Comparison of ENCODE assay signal across 17 cellular contexts in genomic region chr3:186406669-186407635, GRCh38. TPM values are rescaled to one million over a fixed set of nuclear protein-coding genes. Genes with fewer than 3 reads are reported as not detected.
A peak's percentile ranks its signal among the peaks of the same experiment; 100 is the strongest.
DNase-seq lines count a peak whose midpoint lies in the region; ATAC-seq and TF ChIP-seq lines count a peak whose summit lies in the region.
"Had no signal": no experiment of that assay in that cellular context is flagged by ENCODE, and none has a peak within 500 bp of the region (broad histone marks: within the 10 kb centered on the region; RNA-seq: fewer than 3 reads in every experiment).

No MANE protein-coding gene starts in this region.

- H3K27me3 ChIP-seq in esophagus squamous epithelium: peaks cover 0 to 28% (median 0%) of the 10 kb centered on the region in 4 donors
- H3K27me3 ChIP-seq in mucosa of rectum (ENCODE audit: control insufficient read depth in 2 of 2, insufficient read depth in 2 of 2, low read length in 2 of 2): peaks cover 0 to 5% of the 10 kb centered on the region in 2 donors
- H3K27me3 ChIP-seq in skeletal muscle tissue (ENCODE audit: control insufficient read depth in 3 of 3, insufficient read depth in 3 of 3, low read length in 3 of 3): no peaks in the 10 kb centered on the region
- peaks cover 8% of the 10 kb centered on the region for H3K27me3 ChIP-seq in MG63
- H3K27me3 ChIP-seq: brain microvascular endothelial cell had no signal

- WGBS in esophagus squamous epithelium, 2 donors: 57 to 69% methylated on average over 14 of the region's 14 CpGs

- no peaks in the 10 kb centered on the region for H3K9me3 Mint-ChIP-seq in activated CD8-positive, alpha-beta T cell treated with anti-CD3 and anti-CD28 coated beads for 36 hours
- H3K9me3 Mint-ChIP-seq: activated naive CD4-positive, alpha-beta T cell treated with anti-CD3 and anti-CD28 coated beads, Interleukin-2, amount 50 U/mL, for 24 hours; activated T-cell treated with anti-CD3 and anti-CD28 coated beads, Interleukin-2, amount 50 U/mL, for 24 hours had no signal

- H3K27ac Mint-ChIP-seq in activated CD8-positive, alpha-beta T cell treated with anti-CD3 and anti-CD28 coated beads for 36 hours: no peak overlapping the region
- H3K27ac Mint-ChIP-seq: activated naive CD4-positive, alpha-beta T cell treated with anti-CD3 and anti-CD28 coated beads, Interleukin-2, amount 50 U/mL, for 24 hours; activated T-cell treated with anti-CD3 and anti-CD28 coated beads, Interleukin-2, amount 50 U/mL, for 24 hours; stimulated activated naive B cell treated with anti-CD40 and anti-IgM and Interleukin-4, amounts not matched to agents 10 μg/mL and 1 μg/mL and 100 μg/mL, for 72 hours had no signal

- peak; percentile 49 for DNase-seq in NCI-H446 treated with DMSO at 0.1 percent for 48 hours (lab: John Stamatoyannopoulos, UW)
- DNase-seq in esophagus squamous epithelium (lab: John Stamatoyannopoulos, UW): no peak
- DNase-seq in NCI-H226: no peak
- no peak for DNase-seq in NCI-H1417 treated with DMSO at 0.1 percent for 48 hours (lab: John Stamatoyannopoulos, UW)
- DNase-seq in activated CD8-positive, alpha-beta T cell treated with anti-CD3 and anti-CD28 coated beads for 36 hours: no peak
- DNase-seq in MG63: no peak
- DNase-seq: activated T-cell treated with anti-CD3 and anti-CD28 coated beads, Interleukin-2, amount 50 U/mL, for 24 hours; brain microvascular endothelial cell; effector CD8-positive, alpha-beta T cell; NCI-H1417; NK-92 treated with Interleukin-12 subunit alpha and Interleukin-12 subunit beta, amount 100 ng/mL, for 24 hours; stimulated activated CD4-positive, alpha-beta T cell treated with anti-CD3 and anti-CD28 coated beads, Interleukin-12 subunit alpha, Interleukin-12 subunit beta, amount 100 ng/mL, for 4 hours; stimulated activated naive B cell treated with anti-CD40 and anti-IgM and Interleukin-4, amounts not matched to agents 10 μg/mL and 1 μg/mL and 100 μg/mL, for 72 hours had no signal

- H3K27me3 Mint-ChIP-seq in activated CD8-positive, alpha-beta T cell treated with anti-CD3 and anti-CD28 coated beads for 36 hours: peaks cover 4% of the 10 kb centered on the region
- H3K27me3 Mint-ChIP-seq: stimulated activated naive B cell treated with anti-CD40 and anti-IgM and Interleukin-4, amounts not matched to agents 10 μg/mL and 1 μg/mL and 100 μg/mL, for 72 hours had no signal

- H3K4me1 ChIP-seq in esophagus squamous epithelium (peaks cover 0 to 12% (median 0%) of the 10 kb centered on the region in 3 donors), mucosa of rectum (ENCODE audit: control insufficient read depth in 2 of 2, insufficient read depth in 2 of 2, low read length in 2 of 2) (no peaks in the 10 kb centered on the region), skeletal muscle tissue (ENCODE audit: control insufficient read depth in 3 of 3, insufficient read depth in 3 of 3, low read length in 3 of 3) (peaks cover 15 to 18% (median 15%) of the 10 kb centered on the region in 3 donors)

- no peak overlapping the region for H3K4me3 Mint-ChIP-seq in activated CD8-positive, alpha-beta T cell treated with anti-CD3 and anti-CD28 coated beads for 36 hours
- H3K4me3 Mint-ChIP-seq: activated naive CD4-positive, alpha-beta T cell treated with anti-CD3 and anti-CD28 coated beads, Interleukin-2, amount 50 U/mL, for 24 hours; activated T-cell treated with anti-CD3 and anti-CD28 coated beads, Interleukin-2, amount 50 U/mL, for 24 hours; stimulated activated naive B cell treated with anti-CD40 and anti-IgM and Interleukin-4, amounts not matched to agents 10 μg/mL and 1 μg/mL and 100 μg/mL, for 72 hours had no signal

- ATAC-seq in activated CD8-positive, alpha-beta T cell treated with anti-CD3 and anti-CD28 coated beads for 36 hours: no peak
- ATAC-seq: mucosa of descending colon; stimulated activated naive B cell treated with anti-CD40 and anti-IgM and Interleukin-4, amounts not matched to agents 10 μg/mL and 1 μg/mL and 100 μg/mL, for 72 hours had no signal

- no peaks in the 10 kb centered on the region for H3K36me3 Mint-ChIP-seq in activated CD8-positive, alpha-beta T cell treated with anti-CD3 and anti-CD28 coated beads for 36 hours (ENCODE audit: low read depth)
- H3K36me3 Mint-ChIP-seq: activated naive CD4-positive, alpha-beta T cell treated with anti-CD3 and anti-CD28 coated beads, Interleukin-2, amount 50 U/mL, for 24 hours; stimulated activated naive B cell treated with anti-CD40 and anti-IgM and Interleukin-4, amounts not matched to agents 10 μg/mL and 1 μg/mL and 100 μg/mL, for 72 hours had no signal

- no peaks in the 10 kb centered on the region for H3K36me3 ChIP-seq in esophagus squamous epithelium
- no peaks in the 10 kb centered on the region for H3K36me3 ChIP-seq in mucosa of rectum (ENCODE audit: control insufficient read depth in 2 of 2, insufficient read depth in 2 of 2, low read length in 2 of 2)
- no peaks in the 10 kb centered on the region for H3K36me3 ChIP-seq in skeletal muscle tissue (ENCODE audit: control insufficient read depth in 3 of 3, insufficient read depth in 3 of 3, low read length in 3 of 3)
- H3K36me3 ChIP-seq in MG63: no peaks in the 10 kb centered on the region
- H3K36me3 ChIP-seq: brain microvascular endothelial cell had no signal

- POLR2A ChIA-PET in activated CD8-positive, alpha-beta T cell treated with anti-CD3 and anti-CD28 coated beads for 36 hours (lab: Charles Lee): interaction anchor here (0.8 kb wide), 1 partner anchor 113 kb away, joined by 3 read pairs; no protein-coding TSS in a partner anchor

- no peaks in the 10 kb centered on the region for H3K9me3 ChIP-seq in esophagus squamous epithelium
- no peaks in the 10 kb centered on the region for H3K9me3 ChIP-seq in mucosa of rectum (ENCODE audit: control insufficient read depth in 2 of 2, low read length in 2 of 2)
- H3K9me3 ChIP-seq in skeletal muscle tissue (ENCODE audit: control insufficient read depth in 3 of 3, low read length in 3 of 3): no peaks in the 10 kb centered on the region
- H3K9me3 ChIP-seq in MG63: no peaks in the 10 kb centered on the region
- H3K9me3 ChIP-seq: mucosa of descending colon had no signal

- no peak for TF ChIP-seq POLR2A in esophagus squamous epithelium (IDR thresholded peaks at IDR 0.05)

- no peak overlapping the region for H3K4me3 ChIP-seq in esophagus squamous epithelium
- no peak overlapping the region for H3K4me3 ChIP-seq in mucosa of rectum (ENCODE audit: low read length in 2 of 2)
- peak overlapping the region in 1 of 3 donors; percentile 34 for H3K4me3 ChIP-seq in skeletal muscle tissue (ENCODE audit: low read length in 3 of 3)
- no peak overlapping the region for H3K4me3 ChIP-seq in MG63
- H3K4me3 ChIP-seq: mucosa of descending colon had no signal

- no peak for TF ChIP-seq CTCF in esophagus squamous epithelium (IDR thresholded peaks at IDR 0.05)
- TF ChIP-seq CTCF in activated CD8-positive, alpha-beta T cell treated with anti-CD3 and anti-CD28 coated beads for 36 hours (IDR thresholded peaks at IDR 0.05): no peak

- intact Hi-C loops in esophagus squamous epithelium (cut with DNase I): no loop called here
- intact Hi-C loops in activated CD8-positive, alpha-beta T cell treated with anti-CD3 and anti-CD28 coated beads for 36 hours (cut with micrococcal nuclease): no loop called here

- H3K4me1 Mint-ChIP-seq in activated CD8-positive, alpha-beta T cell treated with anti-CD3 and anti-CD28 coated beads for 36 hours (ENCODE audit: low read depth): peaks cover 6% of the 10 kb centered on the region
- H3K4me1 Mint-ChIP-seq: stimulated activated naive B cell treated with anti-CD40 and anti-IgM and Interleukin-4, amounts not matched to agents 10 μg/mL and 1 μg/mL and 100 μg/mL, for 72 hours had no signal

- H3K27ac ChIP-seq in esophagus squamous epithelium: peak overlapping the region; percentile 59 to 87 (median 83)
- H3K27ac ChIP-seq in mucosa of rectum (ENCODE audit: low read depth in 2 of 2, low read length in 2 of 2): peak overlapping the region; percentile 9 to 12
- peak overlapping the region; percentile 84 for H3K27ac ChIP-seq in skeletal muscle tissue (ENCODE audit: low read depth, low read length)
- H3K27ac ChIP-seq: brain microvascular endothelial cell had no signal

- H3K9ac ChIP-seq in mucosa of rectum (ENCODE audit: low read depth in 1 of 2, low read length in 2 of 2) (no peak overlapping the region), skeletal muscle tissue (ENCODE audit: low read depth in 1 of 3, low read length in 3 of 3) (peak overlapping the region in 2 of 3 donors; percentile 34 to 66)

- CTCF ChIA-PET in activated CD8-positive, alpha-beta T cell treated with anti-CD3 and anti-CD28 coated beads for 36 hours (lab: Charles Lee): no interaction called here

RNA-seq across cellular contexts. Expression of gene DGKG, which starts 44.9 kb away (rescaled TPM):
- 10 to 100 TPM in 1 of 4 donors, 1 to 10 TPM in 3; 1.2 to 13.7 (median 2.1) TPM for total RNA-seq in esophagus squamous epithelium
- 2.6 TPM for total RNA-seq in skeletal muscle tissue
- total RNA-seq in activated CD8-positive, alpha-beta T cell treated with anti-CD3 and anti-CD28 coated beads for 36 hours: under 1 TPM; 0.18 to 0.36 TPM
- 0.12 and 2.6 TPM in 2 replicates for total RNA-seq in MG63 (2014; rRNA removed; shearing (Covaris generic); ENCODE audit: low replicate concordance)

Comparison
In these comparisons a context has a peak if more than half of its experiments do, and no peak if none do; other contexts are left out.
1. H3K27ac ChIP-seq: peak in every context shown above with its lines; median percentile 84 in skeletal muscle tissue; 83 in esophagus squamous epithelium; 10 in mucosa of rectum.
2. H3K9ac ChIP-seq: peak in skeletal muscle tissue (2 of 3); none in mucosa of rectum (0 of 2).